In the genomic region with DNA sequence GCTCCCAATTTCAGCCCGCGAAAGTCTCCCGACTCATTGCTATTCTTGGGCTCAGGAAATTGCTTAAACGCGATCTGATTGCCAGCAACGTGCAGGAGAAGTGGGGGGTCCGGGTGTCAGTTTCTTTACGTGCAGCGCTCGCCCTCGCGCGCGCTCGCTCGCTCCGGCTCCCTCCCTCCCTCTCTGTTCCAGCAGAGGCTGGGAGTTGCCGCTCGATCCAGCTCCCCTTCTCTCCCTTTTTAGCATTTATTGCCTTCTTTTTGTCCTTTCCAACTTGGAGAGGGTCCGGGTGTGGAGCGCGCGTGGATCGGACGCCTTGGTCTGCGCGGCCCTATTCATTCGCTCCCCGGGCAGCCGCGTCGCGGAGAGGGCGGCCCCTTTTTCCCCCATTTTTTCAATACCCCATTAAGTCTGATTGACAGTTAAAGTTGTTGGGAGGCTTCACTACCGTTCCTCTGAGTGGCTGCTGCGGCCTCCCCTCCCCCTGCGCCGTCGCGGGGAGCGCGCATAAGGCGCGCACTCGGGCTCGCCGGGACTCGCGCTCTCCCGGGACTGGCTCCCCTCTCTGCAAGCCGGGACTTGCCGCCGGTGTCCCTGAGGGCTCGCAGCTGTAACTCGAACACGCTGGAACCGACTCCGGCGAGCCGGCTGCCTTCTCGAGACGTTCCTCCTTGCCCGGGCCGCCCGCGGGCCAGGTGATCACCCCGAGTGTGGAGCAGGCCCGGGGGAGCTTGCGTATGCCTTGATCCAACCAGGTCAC, we compare ENCODE assay signal across 8 cellular contexts. TPM values are rescaled to one million over a fixed set of nuclear protein-coding genes. Genes with fewer than 3 reads are reported as not detected.
DNase-seq lines count a peak whose midpoint lies in the region; ATAC-seq and TF ChIP-seq lines count a peak whose summit lies in the region.

A gene with protein sequence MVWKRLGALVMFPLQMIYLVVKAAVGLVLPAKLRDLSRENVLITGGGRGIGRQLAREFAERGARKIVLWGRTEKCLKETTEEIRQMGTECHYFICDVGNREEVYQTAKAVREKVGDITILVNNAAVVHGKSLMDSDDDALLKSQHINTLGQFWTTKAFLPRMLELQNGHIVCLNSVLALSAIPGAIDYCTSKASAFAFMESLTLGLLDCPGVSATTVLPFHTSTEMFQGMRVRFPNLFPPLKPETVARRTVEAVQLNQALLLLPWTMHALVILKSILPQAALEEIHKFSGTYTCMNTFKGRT (minus strand): TSS at position 310 of the 760 bp plus-strand sequence. CDS start 862 bp downstream, outside the sequence.

- H2AFZ ChIP-seq in GM23248 = peak within 1 kb of the TSS; percentile 79

- H3K4me1 ChIP-seq in GM23248 (ENCODE audit: insufficient read depth) (peaks cover 25% of the 10 kb centered on the region), lung (ENCODE audit: control insufficient read depth in 2 of 2, insufficient read depth in 2 of 2, low read length in 2 of 2) (peaks cover 5 to 8% of the 10 kb centered on the region in 2 donors)

- peaks cover 45% of the 10 kb centered on the region for H3K36me3 Mint-ChIP-seq in activated CD8-positive, alpha-beta T cell treated with anti-CD3 and anti-CD28 coated beads, Interleukin-2, amount 10 ng/mL, durations not matched to agents 7 days and 5 days (ENCODE audit: low read depth)

- H3K4me3 Mint-ChIP-seq in activated CD8-positive, alpha-beta T cell treated with anti-CD3 and anti-CD28 coated beads, Interleukin-2, amount 10 ng/mL, durations not matched to agents 7 days and 5 days = peak within 1 kb of the TSS; percentile 99

- H3K9me3 ChIP-seq in GM23248 (ENCODE audit: low read depth) (no peaks in the 10 kb centered on the region), lung (ENCODE audit: control insufficient read depth in 2 of 2, insufficient read depth in 1 of 2, low read length in 1 of 2) (no peaks in the 10 kb centered on the region)

- DNase-seq in AG10803 (ENCODE audit: low read depth) = peak; percentile 86
- DNase-seq in GM23248 = peak; percentile 82
- DNase-seq in NCI-H510A treated with DMSO at 0.1 percent for 48 hours (lab: John Stamatoyannopoulos, UW) = peak; percentile 69
- peak; percentile 87 for DNase-seq in activated CD8-positive, alpha-beta T cell treated with anti-CD3 and anti-CD28 coated beads, Interleukin-2, amount 10 ng/mL, durations not matched to agents 7 days and 5 days
- peak; percentile 61 for DNase-seq in effector CD8-positive, alpha-beta T cell (lab: John Stamatoyannopoulos, UW)
- DNase-seq in lung (ENCODE audit: low spot score) = peak; percentile 80
- DNase-seq in stimulated activated CD4-positive, alpha-beta T cell treated with anti-CD3 and anti-CD28 coated beads, TNF-alpha, amount 100 ng/mL, for 24 hours (ENCODE audit: low read depth in 3 of 3) = peak; percentile 33 to 69 (median 35)

- no peaks in the 10 kb centered on the region for H3K36me3 ChIP-seq in GM23248 (ENCODE audit: low read depth)
- H3K36me3 ChIP-seq in lung (ENCODE audit: control insufficient read depth in 2 of 2, insufficient read depth in 2 of 2, low read length in 2 of 2) = peaks cover 0 to 2% of the 10 kb centered on the region in 2 donors

- H3K27me3 ChIP-seq in GM23248 (replicated peaks; ENCODE audit: insufficient read depth) (no peaks in the 10 kb centered on the region), lung (ENCODE audit: control insufficient read depth, insufficient read depth) (no peaks in the 10 kb centered on the region)

- POLR2A ChIA-PET in activated CD8-positive, alpha-beta T cell treated with anti-CD3 and anti-CD28 coated beads, Interleukin-2, amount 10 ng/mL, durations not matched to agents 7 days and 5 days (lab: Charles Lee) = interaction anchor here (0.5 to 4.8 kb wide), 29 partner anchors 11 to 1115 kb away, joined by 3 to 55 read pairs (median 4); no protein-coding TSS in a partner anchor

- in situ Hi-C loops in GM23248 (cut with MboI) = loop anchor here (10.0 kb wide), 1 partner anchor 213 kb away; no protein-coding TSS in a partner anchor

- peak; percentile 71 for ATAC-seq in activated CD8-positive, alpha-beta T cell treated with anti-CD3 and anti-CD28 coated beads, Interleukin-2, amount 10 ng/mL, durations not matched to agents 7 days and 5 days
- ATAC-seq in lung (ENCODE audit: insufficient read depth, low FRiP score) (peak; percentile 60), HG03565 (IDR thresholded peaks at IDR 0.05; ENCODE audit: unreplicated experiment) (no peak)

- H3K4me2 ChIP-seq in GM23248 (ENCODE audit: unreplicated experiment) = peak within 1 kb of the TSS; percentile 94

- H3K9me2 ChIP-seq in GM23248 (ENCODE audit: insufficient read depth) = no peaks in the 10 kb centered on the region

- peak within 1 kb of the TSS; percentile 99 for H3K27ac Mint-ChIP-seq in activated CD8-positive, alpha-beta T cell treated with anti-CD3 and anti-CD28 coated beads, Interleukin-2, amount 10 ng/mL, durations not matched to agents 7 days and 5 days

- H4K20me1 ChIP-seq in GM23248 (ENCODE audit: insufficient read depth) = no peaks in the 10 kb centered on the region

- 0 to 2% methylated on average over 67 to 69 of the region's 69 CpGs for WGBS in GM23248 (ENCODE audit: low coverage in 1 of 2, low lambda C conversion rate in 2 of 2, missing lambda C conversion rate in 2 of 2), 2 experiments
- WGBS in lung, 2 donors = 0% methylated on average over 68 to 69 of the region's 69 CpGs

- H3K27ac ChIP-seq in GM23248 = peak within 1 kb of the TSS; percentile 82
- peak within 1 kb of the TSS; percentile 96 to 98 for H3K27ac ChIP-seq in lung (ENCODE audit: low read depth in 1 of 2, low read length in 1 of 2)

- peaks cover 42% of the 10 kb centered on the region for H3K79me2 ChIP-seq in GM23248 (ENCODE audit: insufficient read depth)

- H3K4me3 ChIP-seq in AG10803 (ENCODE audit: low read length) (peak within 1 kb of the TSS; percentile 88), GM23248 (peak within 1 kb of the TSS; percentile 82), lung (peak within 1 kb of the TSS; percentile 76)

- no peaks in the 10 kb centered on the region for H3K9me3 Mint-ChIP-seq in activated CD8-positive, alpha-beta T cell treated with anti-CD3 and anti-CD28 coated beads, Interleukin-2, amount 10 ng/mL, durations not matched to agents 7 days and 5 days (ENCODE audit: insufficient read depth)

- TF ChIP-seq CTCF in AG10803 (conservative IDR thresholded peaks at IDR 0.05; ENCODE audit: low read length) (no peak), lung (IDR thresholded peaks at IDR 0.05; ENCODE audit: control extremely low read depth, extremely low read depth) (no peak)

- CTCF ChIA-PET in activated CD8-positive, alpha-beta T cell treated with anti-CD3 and anti-CD28 coated beads, Interleukin-2, amount 10 ng/mL, durations not matched to agents 7 days and 5 days (lab: Charles Lee) = interaction anchor here (0.7 to 7.6 kb wide), 30 partner anchors 12 to 494 kb away, joined by 3 to 103 read pairs (median 6); no protein-coding TSS in a partner anchor

- no peaks in the 10 kb centered on the region for H3K27me3 Mint-ChIP-seq in activated CD8-positive, alpha-beta T cell treated with anti-CD3 and anti-CD28 coated beads, Interleukin-2, amount 10 ng/mL, durations not matched to agents 7 days and 5 days (ENCODE audit: low read depth)

- peak within 1 kb of the TSS; percentile 88 for H3K9ac ChIP-seq in GM23248

- H3K4me1 Mint-ChIP-seq in activated CD8-positive, alpha-beta T cell treated with anti-CD3 and anti-CD28 coated beads, Interleukin-2, amount 10 ng/mL, durations not matched to agents 7 days and 5 days (ENCODE audit: low read depth) = peaks cover 65% of the 10 kb centered on the region

- peaks cover 22% of the 10 kb centered on the region; the same call in 1 of the 2 replicates for H3F3A ChIP-seq in GM23248 (ENCODE audit: insufficient read depth)

RNA-seq across cellular contexts. Expression of the gene that starts here (rescaled TPM):
- total RNA-seq in GM23248 (2014; rRNA removed; shearing (Covaris generic)) = 53.1 and 55.2 TPM in 2 replicates
- polyA plus RNA-seq in GM23248 (2016; fragmentation: Nextera tagmentation; extraction: Ambion mirVana) (120 and 123 TPM in 2 replicates), lung (10 to 100 TPM; 56.7 to 79.8 TPM)
- 10 to 100 TPM; 86.8 to 89.5 TPM for total RNA-seq in activated CD8-positive, alpha-beta T cell treated with anti-CD3 and anti-CD28 coated beads, Interleukin-2, amount 10 ng/mL, durations not matched to agents 7 days and 5 days
- 100 to 1,000 TPM in 1 of 2 donors, 10 to 100 TPM in 1; 79.7 to 109 TPM for total RNA-seq in lung

Comparison
In these comparisons a context has a peak if more than half of its experiments do, and no peak if none do; other contexts are left out.
1. DNase-seq: peak in every context shown above with its lines; median percentile 87 in activated CD8-positive, alpha-beta T cell treated with anti-CD3 and anti-CD28 coated beads, Interleukin-2, amount 10 ng/mL, durations not matched to agents 7 days and 5 days; 86 in AG10803; 82 in GM23248; 80 in lung; 69 in NCI-H510A treated with DMSO at 0.1 percent for 48 hours; 61 in effector CD8-positive, alpha-beta T cell; 35 in stimulated activated CD4-positive, alpha-beta T cell treated with anti-CD3 and anti-CD28 coated beads, TNF-alpha, amount 100 ng/mL, for 24 hours.